ENCODE assay signal across 15 cellular contexts in genomic region chr20:47283411-47283810, GRCh38.
"Had no signal": no experiment of that assay in that cellular context is flagged by ENCODE, and none has a peak within 500 bp of the region (broad histone marks: within the 10 kb centered on the region; RNA-seq: fewer than 3 reads in every experiment).

No MANE protein-coding gene starts in this region.

- H3K4me3 ChIP-seq: cardiac muscle cell, gastroesophageal sphincter, stomach, thoracic aorta, uterus had no signal

- H3K9me3 ChIP-seq: gastroesophageal sphincter, stomach, thoracic aorta, uterus had no signal

- H3K4me1 ChIP-seq: uterus had no signal

- H3K27ac Mint-ChIP-seq: activated CD8-positive, alpha-beta T cell treated with anti-CD3 and anti-CD28 coated beads for 36 hours had no signal

- H3K36me3 ChIP-seq: uterus had no signal

- H3K27me3 Mint-ChIP-seq: activated CD8-positive, alpha-beta T cell treated with anti-CD3 and anti-CD28 coated beads for 36 hours had no signal

- DNase-seq: activated CD8-positive, alpha-beta T cell treated with anti-CD3 and anti-CD28 coated beads for 36 hours; activated effector memory CD4-positive, alpha-beta T cell treated with anti-CD3 and anti-CD28 coated beads, Interleukin-2, amount 50 U/mL, for 16 hours; effector CD4-positive, alpha-beta T cell; retina; stimulated activated CD4-positive, alpha-beta T cell treated with anti-CD3 and anti-CD28 coated beads, Interleukin-4, amount 100 ng/mL, for 1 hour; stimulated activated CD8-positive, alpha-beta memory T cell treated with anti-CD3 and anti-CD28 coated beads, Interleukin-4, amount 100 ng/mL, for 48 hours; stomach; T-helper 2 cell; uterus had no signal

- H3K4me3 Mint-ChIP-seq: activated CD8-positive, alpha-beta T cell treated with anti-CD3 and anti-CD28 coated beads for 36 hours had no signal

- H3K27me3 ChIP-seq: cardiac muscle cell, gastroesophageal sphincter, stomach, uterus had no signal

- H3K9me3 Mint-ChIP-seq: activated CD8-positive, alpha-beta T cell treated with anti-CD3 and anti-CD28 coated beads for 36 hours; activated naive CD4-positive, alpha-beta T cell treated with anti-CD3 and anti-CD28 coated beads, Interleukin-2, amount 50 U/mL, for 72 hours had no signal

- ATAC-seq: activated CD8-positive, alpha-beta T cell treated with anti-CD3 and anti-CD28 coated beads for 36 hours; activated naive CD4-positive, alpha-beta T cell treated with anti-CD3 and anti-CD28 coated beads, Interleukin-2, amount 50 U/mL, for 72 hours; gastroesophageal sphincter had no signal

- H3K27ac ChIP-seq: cardiac muscle cell, epithelial cell of prostate, gastroesophageal sphincter, parathyroid adenoma, stomach, thoracic aorta, uterus had no signal
